Comparison of ENCODE assay signal across 1 cellular context in genomic region chr19:18543814-18544475, GRCh38.
TF ChIP-seq lines count a peak whose summit lies in the region.

No MANE protein-coding gene starts in this region.

TF ChIP-seq in K562, 482 proteins besides CTCF, POLR2A, EP300 and RAD21 (continued from another document and continues in another):
- TF ChIP-seq OTX1 (CRISPR knock-in tag; IDR thresholded peaks at IDR 0.05) (no peak), RBBP5 (IDR thresholded peaks at IDR 0.05; ENCODE audit: borderline replicate concordance, insufficient read depth, low read length, poor library complexity, severe bottlenecking) (peak; percentile 44), KAT7 (CRISPR knock-in tag; IDR thresholded peaks at IDR 0.05; ENCODE audit: borderline replicate concordance) (peak; percentile 13; the same call in 1 of the 2 replicates), ZFX (CRISPR knock-in tag; IDR thresholded peaks at IDR 0.05) (peak; percentile 76), ZSCAN32 (CRISPR knock-in tag; IDR thresholded peaks at IDR 0.05) (no peak), ZNF384 (IDR thresholded peaks at IDR 0.05; ENCODE audit: low read depth, low read length) (peak; percentile 29), POLR2AphosphoS2 (IDR thresholded peaks at IDR 0.05; ENCODE audit: low read length) (no peak), CXXC5 (CRISPR knock-in tag; IDR thresholded peaks at IDR 0.05) (peak; percentile 91), NEUROD1 (IDR thresholded peaks at IDR 0.05; ENCODE audit: borderline replicate concordance, low read depth, low read length, partially characterized antibody) (peak; percentile 90), TARDBP (IDR thresholded peaks at IDR 0.05) (peak; percentile 88), HBP1 (CRISPR knock-in tag; IDR thresholded peaks at IDR 0.05) (no peak), ZNF253 (CRISPR knock-in tag; conservative IDR thresholded peaks at IDR 0.05) (no peak), BHLHE40 (IDR thresholded peaks at IDR 0.05; ENCODE audit: low read length) (peak; percentile 90), DACH1 (IDR thresholded peaks at IDR 0.05; ENCODE audit: partially characterized antibody) (peak; percentile 28), ZNF175 (CRISPR knock-in tag; IDR thresholded peaks at IDR 0.05; ENCODE audit: low read depth) (peak; percentile 87; the same call in 1 of the 2 replicates), ZNF121 (CRISPR knock-in tag; conservative IDR thresholded peaks at IDR 0.05) (no peak), ZNF77 (CRISPR knock-in tag; IDR thresholded peaks at IDR 0.05) (no peak), SUPT5H (IDR thresholded peaks at IDR 0.05) (peak; percentile 57; the same call in 1 of the 2 replicates), GTF2F1 (IDR thresholded peaks at IDR 0.05; ENCODE audit: low read depth, low read length) (no peak), NRF1 (conservative IDR thresholded peaks at IDR 0.05 in 1 of 2, IDR thresholded peaks at IDR 0.05 in 1 of 2) (peak; percentile 94), NONO (IDR thresholded peaks at IDR 0.05; ENCODE audit: low read depth in 2 of 2, low read length in 1 of 2) (peak in 1 of 2 experiments; percentile 65; a peak in 1 of 4 replicates), NCOA1 (IDR thresholded peaks at IDR 0.05; ENCODE audit: low read depth) (peak; percentile 87), RCOR1 (IDR thresholded peaks at IDR 0.05; ENCODE audit: borderline replicate concordance in 1 of 2, low read depth in 2 of 2, low read length in 2 of 2) (peak in 1 of 2 experiments; percentile 91; a peak in 3 of 4 replicates), SMAD1 (IDR thresholded peaks at IDR 0.05; ENCODE audit: low read depth, low read length, partially characterized antibody) (peak; percentile 30), ZNF766 (CRISPR knock-in tag; conservative IDR thresholded peaks at IDR 0.05) (peak; percentile 96), ADNP (tag; IDR thresholded peaks at IDR 0.05) (peak; percentile 69; the same call in 1 of the 2 replicates), TBL1XR1 (IDR thresholded peaks at IDR 0.05; ENCODE audit: low read length in 2 of 2) (peak; percentile 41 to 95; a peak in 2 of 4 replicates), XRCC5 (IDR thresholded peaks at IDR 0.05; ENCODE audit: low read depth, low read length) (0 out of 2 replicates have a peak, but pooled peaks have one; percentile 75), ZBTB11 (CRISPR knock-in tag; IDR thresholded peaks at IDR 0.05) (peak in 1 of 3 experiments; percentile 72; a peak in 1 of 6 replicates), SP1 (CRISPR knock-in tag; IDR thresholded peaks at IDR 0.05) (peak; percentile 90; the same call in 1 of the 2 replicates), PRMT5 (CRISPR knock-in tag; IDR thresholded peaks at IDR 0.05) (no peak), ETV1 (tag; conservative IDR thresholded peaks at IDR 0.05; ENCODE audit: low read depth) (peak; percentile 62), TSC22D4 (tag; IDR thresholded peaks at IDR 0.05) (no peak), ZNF197 (CRISPR knock-in tag; IDR thresholded peaks at IDR 0.05; ENCODE audit: low read depth) (peak; percentile 82), ZKSCAN8 (CRISPR knock-in tag; IDR thresholded peaks at IDR 0.05) (peak; percentile 100), TRIM24 (IDR thresholded peaks at IDR 0.05) (peak; percentile 92 to 94), RNF2 (IDR thresholded peaks at IDR 0.05) (peak; percentile 88), MTA3 (IDR thresholded peaks at IDR 0.05; ENCODE audit: borderline replicate concordance) (peak; percentile 82), LARP7 (IDR thresholded peaks at IDR 0.05) (no peak), TCF7 (IDR thresholded peaks at IDR 0.05; ENCODE audit: borderline replicate concordance) (peak; percentile 84; the same call in 1 of the 2 replicates), MITF (IDR thresholded peaks at IDR 0.05) (peak; percentile 41; the same call in 1 of the 2 replicates), ARNT (IDR thresholded peaks at IDR 0.05) (peak; percentile 91 to 96), HLTF (IDR thresholded peaks at IDR 0.05) (peak; percentile 76; the same call in 1 of the 2 replicates), TAL1 (IDR thresholded peaks at IDR 0.05) (peak; percentile 99), NFIC (IDR thresholded peaks at IDR 0.05) (peak; percentile 93), KLF16 (IDR thresholded peaks at IDR 0.05) (peak; percentile 95), ZFP36 (IDR thresholded peaks at IDR 0.05; ENCODE audit: low read depth, low read length, partially characterized antibody) (peak; percentile 90), MBD2 (IDR thresholded peaks at IDR 0.05; ENCODE audit: borderline replicate concordance, low read depth) (peak; percentile 61), TAF9B (IDR thresholded peaks at IDR 0.05; ENCODE audit: partially characterized antibody) (no peak), STAT5A (IDR thresholded peaks at IDR 0.05; ENCODE audit: borderline replicate concordance, low read length) (peak; percentile 96), TBP (optimal IDR thresholded peaks at IDR 0.05; ENCODE audit: low read depth, low read length) (peak; percentile 81), CCNT2 (IDR thresholded peaks at IDR 0.05; ENCODE audit: borderline replicate concordance, extremely low read depth, insufficient read length, low read depth, low read length) (peak; percentile 98), SMARCE1 (IDR thresholded peaks at IDR 0.05) (peak; percentile 96)
- TF ChIP-seq, protein P1, sequence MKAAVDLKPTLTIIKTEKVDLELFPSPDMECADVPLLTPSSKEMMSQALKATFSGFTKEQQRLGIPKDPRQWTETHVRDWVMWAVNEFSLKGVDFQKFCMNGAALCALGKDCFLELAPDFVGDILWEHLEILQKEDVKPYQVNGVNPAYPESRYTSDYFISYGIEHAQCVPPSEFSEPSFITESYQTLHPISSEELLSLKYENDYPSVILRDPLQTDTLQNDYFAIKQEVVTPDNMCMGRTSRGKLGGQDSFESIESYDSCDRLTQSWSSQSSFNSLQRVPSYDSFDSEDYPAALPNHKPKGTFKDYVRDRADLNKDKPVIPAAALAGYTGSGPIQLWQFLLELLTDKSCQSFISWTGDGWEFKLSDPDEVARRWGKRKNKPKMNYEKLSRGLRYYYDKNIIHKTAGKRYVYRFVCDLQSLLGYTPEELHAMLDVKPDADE (conservative IDR thresholded peaks at IDR 0.05; ENCODE audit: control insufficient read depth, low read depth, low read length), result peak; percentile 93
- TF ChIP-seq, protein P2, sequence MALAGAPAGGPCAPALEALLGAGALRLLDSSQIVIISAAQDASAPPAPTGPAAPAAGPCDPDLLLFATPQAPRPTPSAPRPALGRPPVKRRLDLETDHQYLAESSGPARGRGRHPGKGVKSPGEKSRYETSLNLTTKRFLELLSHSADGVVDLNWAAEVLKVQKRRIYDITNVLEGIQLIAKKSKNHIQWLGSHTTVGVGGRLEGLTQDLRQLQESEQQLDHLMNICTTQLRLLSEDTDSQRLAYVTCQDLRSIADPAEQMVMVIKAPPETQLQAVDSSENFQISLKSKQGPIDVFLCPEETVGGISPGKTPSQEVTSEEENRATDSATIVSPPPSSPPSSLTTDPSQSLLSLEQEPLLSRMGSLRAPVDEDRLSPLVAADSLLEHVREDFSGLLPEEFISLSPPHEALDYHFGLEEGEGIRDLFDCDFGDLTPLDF (CRISPR knock-in tag; IDR thresholded peaks at IDR 0.05), result peak; percentile 33; the same call in 1 of the 2 replicates
- TF ChIP-seq, protein P3, sequence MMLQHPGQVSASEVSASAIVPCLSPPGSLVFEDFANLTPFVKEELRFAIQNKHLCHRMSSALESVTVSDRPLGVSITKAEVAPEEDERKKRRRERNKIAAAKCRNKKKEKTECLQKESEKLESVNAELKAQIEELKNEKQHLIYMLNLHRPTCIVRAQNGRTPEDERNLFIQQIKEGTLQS (IDR thresholded peaks at IDR 0.05), result peak; percentile 42
- TF ChIP-seq, protein P3 (CRISPR knock-in tag; conservative IDR thresholded peaks at IDR 0.05), result 0 out of 2 replicates have a peak, but pooled peaks have one; percentile 47
- TF ChIP-seq, protein P4, sequence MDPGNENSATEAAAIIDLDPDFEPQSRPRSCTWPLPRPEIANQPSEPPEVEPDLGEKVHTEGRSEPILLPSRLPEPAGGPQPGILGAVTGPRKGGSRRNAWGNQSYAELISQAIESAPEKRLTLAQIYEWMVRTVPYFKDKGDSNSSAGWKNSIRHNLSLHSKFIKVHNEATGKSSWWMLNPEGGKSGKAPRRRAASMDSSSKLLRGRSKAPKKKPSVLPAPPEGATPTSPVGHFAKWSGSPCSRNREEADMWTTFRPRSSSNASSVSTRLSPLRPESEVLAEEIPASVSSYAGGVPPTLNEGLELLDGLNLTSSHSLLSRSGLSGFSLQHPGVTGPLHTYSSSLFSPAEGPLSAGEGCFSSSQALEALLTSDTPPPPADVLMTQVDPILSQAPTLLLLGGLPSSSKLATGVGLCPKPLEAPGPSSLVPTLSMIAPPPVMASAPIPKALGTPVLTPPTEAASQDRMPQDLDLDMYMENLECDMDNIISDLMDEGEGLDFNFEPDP (CRISPR knock-in tag; IDR thresholded peaks at IDR 0.05), result no peak
- TF ChIP-seq, protein P5, sequence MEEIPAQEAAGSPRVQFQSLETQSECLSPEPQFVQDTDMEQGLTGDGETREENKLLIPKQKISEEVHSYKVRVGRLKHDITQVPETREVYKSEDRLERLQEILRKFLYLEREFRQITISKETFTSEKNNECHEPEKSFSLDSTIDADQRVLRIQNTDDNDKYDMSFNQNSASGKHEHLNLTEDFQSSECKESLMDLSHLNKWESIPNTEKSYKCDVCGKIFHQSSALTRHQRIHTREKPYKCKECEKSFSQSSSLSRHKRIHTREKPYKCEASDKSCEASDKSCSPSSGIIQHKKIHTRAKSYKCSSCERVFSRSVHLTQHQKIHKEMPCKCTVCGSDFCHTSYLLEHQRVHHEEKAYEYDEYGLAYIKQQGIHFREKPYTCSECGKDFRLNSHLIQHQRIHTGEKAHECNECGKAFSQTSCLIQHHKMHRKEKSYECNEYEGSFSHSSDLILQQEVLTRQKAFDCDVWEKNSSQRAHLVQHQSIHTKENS (CRISPR knock-in tag; IDR thresholded peaks at IDR 0.05), result no peak
- TF ChIP-seq, protein P6, sequence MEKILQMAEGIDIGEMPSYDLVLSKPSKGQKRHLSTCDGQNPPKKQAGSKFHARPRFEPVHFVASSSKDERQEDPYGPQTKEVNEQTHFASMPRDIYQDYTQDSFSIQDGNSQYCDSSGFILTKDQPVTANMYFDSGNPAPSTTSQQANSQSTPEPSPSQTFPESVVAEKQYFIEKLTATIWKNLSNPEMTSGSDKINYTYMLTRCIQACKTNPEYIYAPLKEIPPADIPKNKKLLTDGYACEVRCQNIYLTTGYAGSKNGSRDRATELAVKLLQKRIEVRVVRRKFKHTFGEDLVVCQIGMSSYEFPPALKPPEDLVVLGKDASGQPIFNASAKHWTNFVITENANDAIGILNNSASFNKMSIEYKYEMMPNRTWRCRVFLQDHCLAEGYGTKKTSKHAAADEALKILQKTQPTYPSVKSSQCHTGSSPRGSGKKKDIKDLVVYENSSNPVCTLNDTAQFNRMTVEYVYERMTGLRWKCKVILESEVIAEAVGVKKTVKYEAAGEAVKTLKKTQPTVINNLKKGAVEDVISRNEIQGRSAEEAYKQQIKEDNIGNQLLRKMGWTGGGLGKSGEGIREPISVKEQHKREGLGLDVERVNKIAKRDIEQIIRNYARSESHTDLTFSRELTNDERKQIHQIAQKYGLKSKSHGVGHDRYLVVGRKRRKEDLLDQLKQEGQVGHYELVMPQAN (IDR thresholded peaks at IDR 0.05; ENCODE audit: borderline replicate concordance), result 0 out of 2 replicates have a peak, but pooled peaks have one; percentile 10
